ENCODE assay signal across 11 cellular contexts in the genomic region with DNA sequence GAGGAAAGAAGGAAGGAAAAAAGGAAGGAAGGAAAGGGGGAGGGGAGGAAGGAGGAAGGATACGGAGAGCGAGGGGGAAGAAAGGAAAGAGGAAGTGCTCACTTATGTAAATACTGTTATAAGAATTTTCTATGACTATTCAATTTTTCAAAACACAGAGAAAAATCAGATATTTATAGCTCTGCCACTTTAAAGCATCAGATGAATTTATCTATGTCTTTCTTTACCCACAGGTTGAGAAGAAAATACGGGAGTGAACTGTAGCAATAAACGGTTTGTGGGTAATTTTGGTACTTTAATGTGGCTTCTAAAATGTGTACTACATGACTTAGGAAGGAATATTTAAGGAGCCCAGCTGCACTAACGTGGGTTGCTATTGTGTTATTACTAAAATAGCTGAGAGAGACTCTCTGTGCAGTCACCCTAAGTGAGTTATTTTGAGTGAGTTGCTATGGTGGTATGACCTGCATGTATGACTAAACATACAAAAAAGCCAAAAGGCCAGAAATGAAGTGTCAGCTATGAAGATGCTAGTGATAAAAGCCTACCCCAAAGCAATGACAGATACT.
DNase-seq lines count a peak whose midpoint lies in the region; ATAC-seq and TF ChIP-seq lines count a peak whose summit lies in the region.
"Had no signal": no experiment of that assay in that cellular context is flagged by ENCODE, and none has a peak within 500 bp of the region (broad histone marks: within the 10 kb centered on the region; RNA-seq: fewer than 3 reads in every experiment).

No MANE protein-coding gene starts in this region.

- TF ChIP-seq CTCF in mammary epithelial cell (conservative IDR thresholded peaks at IDR 0.05 in 1 of 2, IDR thresholded peaks at IDR 0.05 in 1 of 2; ENCODE audit: extremely low read depth in 1 of 2, insufficient read depth in 1 of 2, low read depth in 1 of 2, low read length in 2 of 2) (no peak), MCF 10A (IDR thresholded peaks at IDR 0.05; ENCODE audit: unreplicated experiment) (no peak), thoracic aorta (IDR thresholded peaks at IDR 0.05) (no peak)

- DNase-seq in mammary epithelial cell (peak; percentile 8), MCF 10A (ENCODE audit: unreplicated experiment) (no peak), MV-4-11 (lab: John Stamatoyannopoulos, UW) (peak; percentile 47), thoracic aorta (ENCODE audit: low spot score) (no peak), activated gamma-delta T cell treated with Interleukin-2 at 50 U/mL for 16 hours (no peak), CD1c-positive myeloid dendritic cell (ENCODE audit: extremely low spot score) (no peak), dermis blood vessel endothelial cell (no peak)
- DNase-seq: BE2C, left ventricle myocardium superior had no signal

- ATAC-seq in HG02678 (IDR thresholded peaks at IDR 0.05; ENCODE audit: unreplicated experiment) (peak; percentile 65), thoracic aorta (ENCODE audit: insufficient number of reproducible peaks, low FRiP score, low read depth) (no peak)
- ATAC-seq: gastroesophageal sphincter, left ventricle myocardium superior had no signal

- no peak overlapping the region for H2AFZ ChIP-seq in mammary epithelial cell (ENCODE audit: low read depth, low read length)

- H3K27ac Mint-ChIP-seq in MCF 10A (ENCODE audit: low read depth, unreplicated experiment) = no peak overlapping the region

- WGBS in mammary epithelial cell (ENCODE audit: low coverage, missing lambda C conversion rate) = 44% methylated on average over 5 of the region's 5 CpGs

- no peaks in the 10 kb centered on the region for H3K4me1 ChIP-seq in mammary epithelial cell (ENCODE audit: insufficient read depth, low read length)
- peaks cover 6 to 18% of the 10 kb centered on the region in 2 donors for H3K4me1 ChIP-seq in thoracic aorta (ENCODE audit: control insufficient read depth in 1 of 2, low read depth in 2 of 2)
- H3K4me1 ChIP-seq: BE2C had no signal

- intact Hi-C loops in mammary epithelial cell (cut with micrococcal nuclease) (no loop called here), MCF 10A (cut with micrococcal nuclease) (loop anchor here (10.0 kb wide), 1 partner anchor 213 kb away; no protein-coding TSS in a partner anchor)

- in situ Hi-C loops in mammary epithelial cell (cut with MboI; ENCODE audit: low sequenced_read_pairs in 2 of 2) = loop anchor here in 1 of 2 donors (5.0 kb wide), 1 partner anchor 295 kb away; no protein-coding TSS in a partner anchor

- H3K36me3 Mint-ChIP-seq in MCF 10A (ENCODE audit: insufficient read depth, unreplicated experiment) = no peaks in the 10 kb centered on the region

- H3K9me3 ChIP-seq in mammary epithelial cell (replicated peaks; ENCODE audit: insufficient read depth, low read length) (no peaks in the 10 kb centered on the region), thoracic aorta (no peaks in the 10 kb centered on the region)
- H3K9me3 ChIP-seq: BE2C, gastroesophageal sphincter had no signal

- dilution Hi-C loops in mammary epithelial cell (cut with HindIII; ENCODE audit: low sequenced_read_pairs) = no loop called here

- H3K9ac ChIP-seq in mammary epithelial cell (ENCODE audit: insufficient read depth, low read length) = no peak overlapping the region

- no peaks in the 10 kb centered on the region for H3K4me1 Mint-ChIP-seq in MCF 10A (ENCODE audit: insufficient read depth, unreplicated experiment)

- H3K27ac ChIP-seq in mammary epithelial cell (ENCODE audit: insufficient read depth, low read depth, low read length) (no peak overlapping the region), thoracic aorta (peak overlapping the region; percentile 29 to 35)

- H3K4me3 ChIP-seq in mammary epithelial cell (replicated peaks in 1 of 3; ENCODE audit: insufficient read depth in 1 of 3, low read depth in 2 of 3, low read length in 3 of 3) = no peak overlapping the region
- H3K4me3 ChIP-seq in thoracic aorta = no peak overlapping the region
- H3K4me3 ChIP-seq: gastroesophageal sphincter had no signal

- BruUV-seq in mammary epithelial cell (replicated peaks; lab: Mats Ljungman, UMichigan) = no TSS peak
- BruUV-seq in MCF 10A (replicated peaks; lab: Mats Ljungman, UMichigan) = no TSS peak

- H3K79me2 ChIP-seq in mammary epithelial cell (ENCODE audit: insufficient read depth, low read length) = no peaks in the 10 kb centered on the region

- peaks cover 8% of the 10 kb centered on the region for H3K9me3 Mint-ChIP-seq in MCF 10A (ENCODE audit: unreplicated experiment)

- H3K4me2 ChIP-seq in mammary epithelial cell (ENCODE audit: insufficient read depth, low read depth, low read length) = no peak overlapping the region

- H3K4me3 Mint-ChIP-seq in MCF 10A (ENCODE audit: unreplicated experiment) = no peak overlapping the region

- no peaks in the 10 kb centered on the region for H4K20me1 ChIP-seq in mammary epithelial cell (ENCODE audit: insufficient read depth, low read length)

- H3K36me3 ChIP-seq in mammary epithelial cell (ENCODE audit: insufficient read depth, low read length) (no peaks in the 10 kb centered on the region), thoracic aorta (no peaks in the 10 kb centered on the region)
- H3K36me3 ChIP-seq: BE2C, gastroesophageal sphincter had no signal

- POLR2A ChIA-PET in MCF 10A (lab: Yijun Ruan, JAX) = no interaction called here

- H3K27me3 ChIP-seq in mammary epithelial cell (ENCODE audit: insufficient read depth, low read length) (peaks cover 2% of the 10 kb centered on the region), thoracic aorta (replicated peaks; ENCODE audit: insufficient read depth) (no peaks in the 10 kb centered on the region)
- H3K27me3 ChIP-seq: BE2C, gastroesophageal sphincter had no signal

- peaks cover 12% of the 10 kb centered on the region for H3K27me3 Mint-ChIP-seq in MCF 10A (ENCODE audit: insufficient read depth, unreplicated experiment)

- CTCF ChIA-PET in mammary epithelial cell (lab: Charles Lee; ENCODE audit: low non-redundant PET) = no interaction called here
- CTCF ChIA-PET in MCF 10A (lab: Yijun Ruan, JAX) = no interaction called here

Comparison
In these comparisons a context has a peak if more than half of its experiments do, and no peak if none do; other contexts are left out.
1. DNase-seq: peak in mammary epithelial cell (single experiment) and MV-4-11 (single experiment); none in MCF 10A (single experiment), thoracic aorta (single experiment), activated gamma-delta T cell treated with Interleukin-2 at 50 U/mL for 16 hours (single experiment), CD1c-positive myeloid dendritic cell (single experiment) and dermis blood vessel endothelial cell (single experiment).